25 cellular contexts compared by ENCODE assay signal in genomic region chrX:63764946-63765345, GRCh38. TPM values are rescaled to one million over a fixed set of nuclear protein-coding genes. Genes with fewer than 3 reads are reported as not detected.
A peak's percentile ranks its signal among the peaks of the same experiment; 100 is the strongest.
DNase-seq lines count a peak whose midpoint lies in the region; ATAC-seq, FAIRE-seq and TF ChIP-seq lines count a peak whose summit lies in the region.
"Had no signal": no experiment of that assay in that cellular context is flagged by ENCODE, and none has a peak within 500 bp of the region (broad histone marks: within the 10 kb centered on the region; RNA-seq: fewer than 3 reads in every experiment).

No MANE protein-coding gene starts in this region.

- peak; percentile 3 for DNase-seq in DMS 273 (lab: John Stamatoyannopoulos, UW; ENCODE audit: unreplicated experiment)
- no peak for DNase-seq in DMS 273 treated with DMSO at 0.1 percent for 48 hours (lab: John Stamatoyannopoulos, UW)
- DNase-seq in PC-3: peak; percentile 69
- peak; percentile 76 for DNase-seq in bronchial epithelial cell (ENCODE audit: low read depth)
- peak; percentile 43 for DNase-seq in renal cortical epithelial cell (ENCODE audit: low read depth)
- no peak for DNase-seq in GM19240 (ENCODE audit: insufficient read length, low spot score)
- DNase-seq in RCC 7860 (ENCODE audit: low spot score): no peak
- DNase-seq: activated CD4-positive, alpha-beta T cell treated with anti-CD3 and anti-CD28 coated beads, Interleukin-2, amount 10 ng/mL, durations not matched to agents 24 days and 14 days; activated CD8-positive, alpha-beta memory T cell treated with anti-CD3 and anti-CD28 coated beads, Interleukin-2, amount 50 U/mL, for 48 hours; activated effector memory CD4-positive, alpha-beta T cell treated with anti-CD3 and anti-CD28 coated beads, Interleukin-2, amount 50 U/mL, for 16 hours; activated naive CD8-positive, alpha-beta T cell treated with anti-CD3 and anti-CD28 coated beads, Interleukin-2, amount 50 U/mL, for 24 hours; Calu3; mesenchymal stem cell; naive B cell; NCI-H2107; NCI-H524 treated with DMSO at 0.1 percent for 48 hours; T-helper 1 cell; uterus had no signal

- H3K27me3 ChIP-seq in PC-3 (ENCODE audit: low read length): no peaks in the 10 kb centered on the region
- no peaks in the 10 kb centered on the region for H3K27me3 ChIP-seq in bronchial epithelial cell (ENCODE audit: control insufficient read depth, insufficient read depth, low read length)
- H3K27me3 ChIP-seq: right atrium auricular region, uterus had no signal

- H3K79me2 ChIP-seq in PC-3 (ENCODE audit: low read length): no peaks in the 10 kb centered on the region

- H3K9me3 ChIP-seq in PC-3 (ENCODE audit: low read length): peaks cover 5% of the 10 kb centered on the region; the same call in 1 of the 2 replicates
- H3K9me3 ChIP-seq: uterus had no signal

- no peak overlapping the region for H3K27ac ChIP-seq in PC-3 (ENCODE audit: low read length)
- H3K27ac ChIP-seq: 22Rv1, right atrium auricular region, uterus had no signal

- no TSS peak for BruUV-seq in PC-3 (replicated peaks; lab: Mats Ljungman, UMichigan)

- ATAC-seq in PC-3 (peak; percentile 79), HG03520 (IDR thresholded peaks at IDR 0.05; ENCODE audit: unreplicated experiment) (no peak)
- ATAC-seq: activated naive CD8-positive, alpha-beta T cell treated with anti-CD3 and anti-CD28 coated beads, Interleukin-2, amount 50 U/mL, for 24 hours; GM12878; Right ventricle myocardium inferior had no signal

- no peak overlapping the region for H3K9ac ChIP-seq in PC-3 (ENCODE audit: low read length)

- POLR2A ChIA-PET in PC-3 (lab: Charles Lee; ENCODE audit: unreplicated experiment): no interaction called here

- intact Hi-C loops in PC-3 (cut with micrococcal nuclease): no loop called here

- no peaks in the 10 kb centered on the region for H3F3A ChIP-seq in PC-3 (ENCODE audit: low read length, unreplicated experiment)

- H3K9me2 ChIP-seq in PC-3 (replicated peaks; ENCODE audit: low read length): no peaks in the 10 kb centered on the region

- H3K4me3 ChIP-seq in PC-3 (ENCODE audit: low read length): no peak overlapping the region
- H3K4me3 ChIP-seq in bronchial epithelial cell (ENCODE audit: low read depth, low read length): no peak overlapping the region
- H3K4me3 ChIP-seq: GM12878, right atrium auricular region, uterus had no signal

- no peak overlapping the region for H2AFZ ChIP-seq in PC-3 (ENCODE audit: low read length)

- CTCF ChIA-PET in PC-3 (lab: Charles Lee): no interaction called here

- H4K20me1 ChIP-seq in PC-3 (ENCODE audit: low read length): no peaks in the 10 kb centered on the region

- H3K36me3 ChIP-seq in PC-3 (ENCODE audit: low read depth, low read length) (no peaks in the 10 kb centered on the region), bronchial epithelial cell (ENCODE audit: control insufficient read depth, insufficient read depth, low read length) (no peaks in the 10 kb centered on the region)
- H3K36me3 ChIP-seq: right atrium auricular region, uterus had no signal

- H3K4me2 ChIP-seq in PC-3 (ENCODE audit: low read length): no peak overlapping the region

- no peak for FAIRE-seq in bronchial epithelial cell (lab: Jason Lieb, UNC)
- no peak for FAIRE-seq in RCC 7860 (lab: Jason Lieb, UNC)
- FAIRE-seq: G401.6, GM12878, H1 had no signal

- TF ChIP-seq CTCF in PC-3 (conservative IDR thresholded peaks at IDR 0.05; ENCODE audit: low read depth, low read length) (no peak), bronchial epithelial cell (IDR thresholded peaks at IDR 0.05; ENCODE audit: insufficient read depth, low read length, severe bottlenecking) (no peak)

- peaks cover 10% of the 10 kb centered on the region for H3K4me1 ChIP-seq in PC-3 (ENCODE audit: insufficient read depth, low read length)
- H3K4me1 ChIP-seq: right atrium auricular region, uterus had no signal

RNA-seq across cellular contexts. Expression of gene ARHGEF9, which starts 20.1 kb away (rescaled TPM):
- 8.3 TPM in 2 replicates for total RNA-seq in PC-3 (2014; rRNA removed)
- 7.4 and 7.9 TPM in 2 replicates for total RNA-seq in bronchial epithelial cell
- 14.0 and 19.6 TPM in 2 replicates for total RNA-seq in renal cortical epithelial cell

Comparison
In these comparisons a context has a peak if more than half of its experiments do, and no peak if none do; other contexts are left out.
1. DNase-seq: peak in DMS 273 (single experiment), PC-3 (single experiment), bronchial epithelial cell (single experiment) and renal cortical epithelial cell (single experiment); none in DMS 273 treated with DMSO at 0.1 percent for 48 hours (single experiment), GM19240 (single experiment) and RCC 7860 (single experiment).